In genomic region chr1:39043513-39043912, GRCh38 we compare ENCODE assay signal across 1 cellular context.
TF ChIP-seq lines count a peak whose summit lies in the region.

No MANE protein-coding gene starts in this region.

TF ChIP-seq in K562, 482 proteins besides CTCF, POLR2A, EP300 and RAD21:
- 0 out of 2 replicates have a peak, but pooled peaks have one; percentile 18 for TF ChIP-seq SOX6 (IDR thresholded peaks at IDR 0.05)
- TF ChIP-seq KHSRP (IDR thresholded peaks at IDR 0.05) = no peak
- no peak for TF ChIP-seq HIVEP1 (CRISPR knock-in tag; IDR thresholded peaks at IDR 0.05)
- no peak for TF ChIP-seq HNRNPL (IDR thresholded peaks at IDR 0.05; ENCODE audit: low read depth, low read length)
- no peak for TF ChIP-seq ZNF311 (CRISPR knock-in tag; IDR thresholded peaks at IDR 0.05)
- TF ChIP-seq SMARCA5 (IDR thresholded peaks at IDR 0.05) = 0 out of 2 replicates have a peak, but pooled peaks have one; percentile 38
- 0 out of 2 replicates have a peak, but pooled peaks have one; percentile 43 for TF ChIP-seq EHMT2 (IDR thresholded peaks at IDR 0.05)
- no peak for TF ChIP-seq ATF1 (CRISPR knock-in tag; IDR thresholded peaks at IDR 0.05)
- TF ChIP-seq ATF1 (tag; IDR thresholded peaks at IDR 0.05) = no peak
- no peak for TF ChIP-seq POLR2AphosphoS2 (IDR thresholded peaks at IDR 0.05; ENCODE audit: low read length)
- no peak for TF ChIP-seq GABPA (tag; conservative IDR thresholded peaks at IDR 0.05; ENCODE audit: low read depth)
- no peak for TF ChIP-seq SIN3A (IDR thresholded peaks at IDR 0.05; ENCODE audit: borderline replicate concordance in 2 of 2, control insufficient read depth in 1 of 2, low read depth in 2 of 2, low read length in 2 of 2)
- TF ChIP-seq ZNF3 (CRISPR knock-in tag; IDR thresholded peaks at IDR 0.05) = no peak
- TF ChIP-seq MTA1 (IDR thresholded peaks at IDR 0.05; ENCODE audit: borderline replicate concordance) = peak; percentile 74; the same call in 1 of the 2 replicates
- peak in 1 of 2 experiments; percentile 47; a peak in 1 of 4 replicates for TF ChIP-seq ETV6 (IDR thresholded peaks at IDR 0.05; ENCODE audit: borderline replicate concordance in 1 of 2, low read depth in 2 of 2, low read length in 1 of 2)
- no peak for TF ChIP-seq ETV6 (CRISPR knock-in tag; IDR thresholded peaks at IDR 0.05; ENCODE audit: borderline replicate concordance)
- no peak for TF ChIP-seq ZNF589 (CRISPR knock-in tag; IDR thresholded peaks at IDR 0.05; ENCODE audit: low read depth)
- TF ChIP-seq ARID1B (IDR thresholded peaks at IDR 0.05) = 0 out of 2 replicates have a peak, but pooled peaks have one; percentile 36
- TF ChIP-seq CHD4 (IDR thresholded peaks at IDR 0.05; ENCODE audit: insufficient read depth, insufficient replicate concordance, low read depth, low read length, poor library complexity, severe bottlenecking) = no peak
- peak; percentile 77; the same call in 1 of the 2 replicates for TF ChIP-seq ZNF512 (tag; IDR thresholded peaks at IDR 0.05)
- TF ChIP-seq ZNF263 (CRISPR knock-in tag; IDR thresholded peaks at IDR 0.05; ENCODE audit: borderline replicate concordance) = 0 out of 2 replicates have a peak, but pooled peaks have one; percentile 38
- no peak for TF ChIP-seq ZFX (CRISPR knock-in tag; IDR thresholded peaks at IDR 0.05)
- TF ChIP-seq KDM1A (IDR thresholded peaks at IDR 0.05) = peak; percentile 38 to 47; a peak in 2 of 4 replicates
